24 cellular contexts compared by ENCODE assay signal in genomic region chr3:67522081-67522480, GRCh38.
DNase-seq lines count a peak whose midpoint lies in the region; ATAC-seq, FAIRE-seq and TF ChIP-seq lines count a peak whose summit lies in the region.
"Had no signal": no experiment of that assay in that cellular context is flagged by ENCODE, and none has a peak within 500 bp of the region (broad histone marks: within the 10 kb centered on the region; RNA-seq: fewer than 3 reads in every experiment).

No MANE protein-coding gene starts in this region.

- H3K9ac ChIP-seq in HepG2 (ENCODE audit: insufficient read depth, low read depth, low read length) = no peak overlapping the region

- H3K4me1 ChIP-seq in HepG2 (ENCODE audit: insufficient read depth, low read length) (no peaks in the 10 kb centered on the region), right lobe of liver (peaks cover 0 to 8% (median 2%) of the 10 kb centered on the region in 4 donors), breast epithelium (no peaks in the 10 kb centered on the region)
- H3K4me1 ChIP-seq: Caco-2 had no signal

- H3K79me2 ChIP-seq in HepG2 (ENCODE audit: insufficient read depth, low read length) = no peaks in the 10 kb centered on the region

- no peak for TF ChIP-seq EP300 in HepG2 (IDR thresholded peaks at IDR 0.05; ENCODE audit: low read depth in 2 of 2, low read length in 2 of 2)
- TF ChIP-seq EP300 in HepG2 (CRISPR knock-in tag; IDR thresholded peaks at IDR 0.05; ENCODE audit: borderline replicate concordance) = no peak

- TF ChIP-seq RAD21 in HepG2 (CRISPR knock-in tag; IDR thresholded peaks at IDR 0.05) = no peak

- WGBS in HepG2 (ENCODE audit: low lambda C conversion rate) = 98% methylated on average over 4 of the region's 4 CpGs
- 84% methylated on average over 4 of the region's 4 CpGs for WGBS in right lobe of liver (ENCODE audit: insufficient coverage, low coverage, low lambda C conversion rate, missing lambda C conversion rate)

- H2AFZ ChIP-seq in HepG2 (ENCODE audit: low read length) = no peak overlapping the region

- H3K4me1 Mint-ChIP-seq in stimulated activated memory B cell treated with anti-CD40 and anti-IgM and Interleukin-4, amounts not matched to agents 10 μg/mL and 1 μg/mL and 100 μg/mL, for 72 hours = peaks cover 9% of the 10 kb centered on the region

- no peaks in the 10 kb centered on the region for H4K20me1 ChIP-seq in HepG2 (ENCODE audit: insufficient read depth, low read length)
- H4K20me1 ChIP-seq: BLaER1 had no signal

- CTCF ChIA-PET in HepG2 (lab: Yijun Ruan, JAX; ENCODE audit: low intra/inter-chr PET ratio, low total read pairs) = no interaction called here

- H3K9me3 Mint-ChIP-seq in stimulated activated memory B cell treated with anti-CD40 and anti-IgM and Interleukin-4, amounts not matched to agents 10 μg/mL and 1 μg/mL and 100 μg/mL, for 72 hours = no peaks in the 10 kb centered on the region
- H3K9me3 Mint-ChIP-seq: CD4-positive, CD25-positive, alpha-beta regulatory T cell; CD8-positive, alpha-beta T cell; HFFc6 had no signal

- H3K4me2 ChIP-seq in HepG2 (ENCODE audit: low read depth, low read length) = no peak overlapping the region

- DNase-seq in HepG2 (ENCODE audit: low spot score) (no peak), right lobe of liver (no peak), amniotic epithelial cell (ENCODE audit: low read depth) (peak; percentile 17), breast epithelium (ENCODE audit: low spot score in 2 of 2) (no peak)
- DNase-seq: Caco-2; CD4-positive, CD25-positive, alpha-beta regulatory T cell; CD8-positive, alpha-beta T cell; DMS153; DND-41; EL; GDM1; GOT3; HFFc6 had no signal

- TF ChIP-seq POLR2A in HepG2 (IDR thresholded peaks at IDR 0.05; ENCODE audit: insufficient read depth in 1 of 2, low read depth in 2 of 2, low read length in 2 of 2) (no peak), right lobe of liver (IDR thresholded peaks at IDR 0.05) (no peak), breast epithelium (IDR thresholded peaks at IDR 0.05) (no peak)

- peaks cover 51% of the 10 kb centered on the region for H3K36me3 Mint-ChIP-seq in stimulated activated memory B cell treated with anti-CD40 and anti-IgM and Interleukin-4, amounts not matched to agents 10 μg/mL and 1 μg/mL and 100 μg/mL, for 72 hours

- TF ChIP-seq CTCF in HepG2 (CRISPR knock-in tag; IDR thresholded peaks at IDR 0.05) (no peak), right lobe of liver (IDR thresholded peaks at IDR 0.05) (no peak), breast epithelium (IDR thresholded peaks at IDR 0.05) (no peak)

- H3K27me3 ChIP-seq in HepG2 (ENCODE audit: control insufficient read depth in 1 of 2, insufficient read depth in 2 of 2, low read length in 2 of 2) (no peaks in the 10 kb centered on the region), right lobe of liver (no peaks in the 10 kb centered on the region), breast epithelium (no peaks in the 10 kb centered on the region)
- H3K27me3 ChIP-seq: BLaER1 had no signal

- H3K27me3 Mint-ChIP-seq in stimulated activated memory B cell treated with anti-CD40 and anti-IgM and Interleukin-4, amounts not matched to agents 10 μg/mL and 1 μg/mL and 100 μg/mL, for 72 hours = no peaks in the 10 kb centered on the region
- H3K27me3 Mint-ChIP-seq: B cell; CD4-positive, CD25-positive, alpha-beta regulatory T cell had no signal

- H3K4me3 ChIP-seq in HepG2 (replicated peaks in 1 of 3; ENCODE audit: insufficient read depth in 1 of 3, low read depth in 2 of 3, low read length in 3 of 3) = no peak overlapping the region
- H3K4me3 ChIP-seq in right lobe of liver = no peak overlapping the region
- H3K4me3 ChIP-seq in breast epithelium = no peak overlapping the region
- H3K4me3 ChIP-seq: BLaER1, GM12878, HAP-1 had no signal

- H3K4me3 Mint-ChIP-seq in stimulated activated memory B cell treated with anti-CD40 and anti-IgM and Interleukin-4, amounts not matched to agents 10 μg/mL and 1 μg/mL and 100 μg/mL, for 72 hours = no peak overlapping the region
- H3K4me3 Mint-ChIP-seq: CD4-positive, CD25-positive, alpha-beta regulatory T cell; CD8-positive, alpha-beta T cell; HFFc6 had no signal

- no TSS peak for BruUV-seq in HepG2 (replicated peaks; lab: Mats Ljungman, UMichigan)

- ATAC-seq in HepG2 (no peak), right lobe of liver (no peak), GM18873 (IDR thresholded peaks at IDR 0.05; ENCODE audit: low FRiP score, unreplicated experiment) (no peak)
- ATAC-seq in stimulated activated memory B cell treated with anti-CD40 and anti-IgM and Interleukin-4, amounts not matched to agents 10 μg/mL and 1 μg/mL and 100 μg/mL, for 72 hours = no peak
- ATAC-seq: CD8-positive, alpha-beta T cell; GM12878 had no signal

- no peaks in the 10 kb centered on the region for H3K9me3 ChIP-seq in HepG2 (ENCODE audit: low read length)
- no peaks in the 10 kb centered on the region for H3K9me3 ChIP-seq in right lobe of liver
- H3K9me3 ChIP-seq in breast epithelium = no peaks in the 10 kb centered on the region
- H3K9me3 ChIP-seq: BLaER1, Caco-2, HAP-1 had no signal

- FAIRE-seq in HepG2 (lab: Jason Lieb, UNC) = no peak
- FAIRE-seq: A204.1, GM12878, GM18507, H54 had no signal

- intact Hi-C loops in HepG2 (cut with micrococcal nuclease; ENCODE audit: unreplicated experiment) (no loop called here), right lobe of liver (cut with DNase I) (no loop called here), breast epithelium (cut with DNase I; ENCODE audit: low total_unique reads) (no loop called here)

- H3K27ac ChIP-seq in HepG2 (ENCODE audit: extremely low read length, insufficient read depth, low read length) (no peak overlapping the region), right lobe of liver (no peak overlapping the region), breast epithelium (no peak overlapping the region)
- H3K27ac ChIP-seq: 22Rv1, BLaER1, C4-2B had no signal

- H3K36me3 ChIP-seq in HepG2 (replicated peaks in 1 of 2; ENCODE audit: control insufficient read depth in 1 of 2, insufficient read depth in 2 of 2, low read length in 2 of 2) = peaks cover 0 to 25% of the 10 kb centered on the region in 2 experiments; a peak in 4 of 5 replicates
- H3K36me3 ChIP-seq in right lobe of liver = peaks cover 0 to 6% (median under 1%) of the 10 kb centered on the region in 4 donors
- H3K36me3 ChIP-seq in breast epithelium = no peaks in the 10 kb centered on the region
- H3K36me3 ChIP-seq: HAP-1 had no signal

- POLR2A ChIA-PET in HepG2 (lab: Yijun Ruan, JAX) = no interaction called here

- peak overlapping the region; percentile 37 for H3K27ac Mint-ChIP-seq in stimulated activated memory B cell treated with anti-CD40 and anti-IgM and Interleukin-4, amounts not matched to agents 10 μg/mL and 1 μg/mL and 100 μg/mL, for 72 hours
- H3K27ac Mint-ChIP-seq: B cell; CD4-positive, CD25-positive, alpha-beta regulatory T cell; CD8-positive, alpha-beta T cell; HFFc6 had no signal

- in situ Hi-C loops in HepG2 (cut with HindIII; ENCODE audit: extremely low pct_ligation_motif_present, low pct_unique_long_range_greater_than_20kb) = no loop called here

TF ChIP-seq in HepG2, 621 proteins besides CTCF, POLR2A, EP300 and RAD21 (continues in another document):
- TF ChIP-seq ZNF709 (CRISPR knock-in tag; IDR thresholded peaks at IDR 0.05) = peak; percentile 30; the same call in 1 of the 2 replicates
